17 cellular contexts compared by ENCODE assay signal in the genomic region with DNA sequence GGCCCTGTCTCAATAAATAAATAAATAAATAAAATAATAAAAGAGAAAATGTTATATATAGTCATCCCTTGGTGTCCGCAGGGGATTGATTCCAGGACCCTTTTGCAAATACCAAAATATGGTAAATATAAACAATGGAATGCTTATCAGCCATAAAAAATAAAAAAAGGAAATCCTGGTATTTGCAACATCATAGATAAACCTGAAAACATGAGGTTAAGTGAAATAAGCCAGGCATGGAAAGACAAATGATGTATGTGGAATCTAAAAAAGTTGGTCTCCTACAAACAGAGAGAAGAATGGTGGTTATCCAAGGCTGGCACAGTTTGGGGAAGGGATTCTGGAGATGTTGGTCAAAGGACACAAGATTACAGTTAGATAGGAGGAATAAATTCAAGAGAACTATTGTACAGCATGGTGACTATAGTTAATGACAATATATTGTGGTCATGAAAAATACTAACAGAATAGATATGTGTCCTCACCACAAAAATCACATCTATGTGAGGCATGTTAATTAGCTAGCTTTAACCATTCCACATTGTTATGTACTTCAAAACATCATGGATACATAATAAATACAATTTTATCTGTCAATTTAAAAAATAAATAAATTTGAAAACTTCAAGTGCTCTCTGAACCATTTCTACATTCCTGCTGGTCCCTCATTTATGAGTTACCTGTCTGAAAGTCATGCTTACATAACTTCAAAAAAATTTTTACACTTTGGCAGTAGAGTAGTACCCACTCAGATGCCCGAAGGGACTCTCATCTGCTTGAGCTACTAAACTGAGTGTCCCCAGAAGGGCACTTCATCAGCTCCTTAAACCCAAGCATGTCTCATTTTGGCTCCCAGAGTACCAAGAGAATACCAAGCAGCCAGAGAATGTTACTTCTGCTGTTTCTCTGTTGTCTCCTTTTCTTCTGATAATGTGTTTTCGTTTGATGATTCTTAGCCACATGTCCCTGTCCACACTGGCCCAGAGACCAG. TPM values are rescaled to one million over a fixed set of nuclear protein-coding genes. Genes with fewer than 3 reads are reported as not detected.
DNase-seq lines count a peak whose midpoint lies in the region; ATAC-seq, FAIRE-seq and TF ChIP-seq lines count a peak whose summit lies in the region.
"Had no signal": no experiment of that assay in that cellular context is flagged by ENCODE, and none has a peak within 500 bp of the region (broad histone marks: within the 10 kb centered on the region; RNA-seq: fewer than 3 reads in every experiment).

No MANE protein-coding gene starts in this region.

- H3K4me1 Mint-ChIP-seq in CD14-positive monocyte (peaks cover 4% of the 10 kb centered on the region), memory B cell (peaks cover 17% of the 10 kb centered on the region)
- H3K4me1 Mint-ChIP-seq: neural progenitor cell had no signal

- ATAC-seq in memory B cell (ENCODE audit: low read depth), result no peak
- ATAC-seq: activated T-cell treated with anti-CD3 and anti-CD28 coated beads, Interleukin-2, amount 50 U/mL, for 4 hours; stimulated activated naive CD8-positive, alpha-beta T cell treated with anti-CD3 and anti-CD28 coated beads, Interleukin-15, Interleukin-2, amounts not matched to agents 100 U/mL and 50 U/mL, for 24 hours had no signal

- H3K36me3 ChIP-seq in mammary epithelial cell (ENCODE audit: insufficient read depth, low read length), result no peaks in the 10 kb centered on the region
- H3K36me3 ChIP-seq: brain microvascular endothelial cell, sigmoid colon had no signal

- peaks cover 7 to 17% (median 12%) of the 10 kb centered on the region in 7 donors for H3K9me3 Mint-ChIP-seq in CD14-positive monocyte
- H3K9me3 Mint-ChIP-seq in memory B cell, result peaks cover 16% of the 10 kb centered on the region

- FAIRE-seq in D721Med (lab: Jason Lieb, UNC), result no peak

- no TSS peak for BruUV-seq in mammary epithelial cell (replicated peaks; lab: Mats Ljungman, UMichigan)

- H4K20me1 ChIP-seq in mammary epithelial cell (ENCODE audit: insufficient read depth, low read length), result no peaks in the 10 kb centered on the region

- in situ Hi-C loops in mammary epithelial cell (cut with MboI; ENCODE audit: low sequenced_read_pairs in 2 of 2), result no loop called here

- CTCF ChIA-PET in mammary epithelial cell (lab: Charles Lee; ENCODE audit: low non-redundant PET), result interaction anchor here (0.7 kb wide), 1 partner anchor 217 kb away, joined by 3 read pairs; no protein-coding TSS in a partner anchor

- H3K4me3 Mint-ChIP-seq in CD14-positive monocyte (no peak overlapping the region), memory B cell (no peak overlapping the region)
- H3K4me3 Mint-ChIP-seq: activated T-cell treated with anti-CD3 and anti-CD28 coated beads, Interleukin-2, amount 50 U/mL, for 4 hours; CD4-positive, alpha-beta T cell; neural progenitor cell had no signal

- TF ChIP-seq CTCF in CD14-positive monocyte (IDR thresholded peaks at IDR 0.05) (no peak), mammary epithelial cell (conservative IDR thresholded peaks at IDR 0.05 in 1 of 2, IDR thresholded peaks at IDR 0.05 in 1 of 2; ENCODE audit: extremely low read depth in 1 of 2, insufficient read depth in 1 of 2, low read depth in 1 of 2, low read length in 2 of 2) (no peak), D721Med (IDR thresholded peaks at IDR 0.05; ENCODE audit: insufficient read depth, missing control alignments) (no peak)

- peak overlapping the region; percentile 57 for H3K27ac ChIP-seq in mammary epithelial cell (ENCODE audit: insufficient read depth, low read depth, low read length)
- H3K27ac ChIP-seq: brain microvascular endothelial cell, neural progenitor cell, sigmoid colon had no signal

- peaks cover 8% of the 10 kb centered on the region for H3K9me3 ChIP-seq in mammary epithelial cell (replicated peaks; ENCODE audit: insufficient read depth, low read length)

- H3K27me3 Mint-ChIP-seq in CD14-positive monocyte (ENCODE audit: low read depth in 3 of 3) (no peaks in the 10 kb centered on the region), memory B cell (no peaks in the 10 kb centered on the region)
- H3K27me3 Mint-ChIP-seq: CD4-positive, alpha-beta T cell had no signal

- peaks cover 7 to 12% of the 10 kb centered on the region in 2 donors for H3K36me3 Mint-ChIP-seq in CD14-positive monocyte
- peaks cover 29% of the 10 kb centered on the region for H3K36me3 Mint-ChIP-seq in memory B cell

- no peaks in the 10 kb centered on the region for H3K27me3 ChIP-seq in mammary epithelial cell (ENCODE audit: insufficient read depth, low read length)
- H3K27me3 ChIP-seq: brain microvascular endothelial cell, neural progenitor cell, sigmoid colon had no signal

- no peak overlapping the region for H3K9ac ChIP-seq in mammary epithelial cell (ENCODE audit: insufficient read depth, low read length)
- H3K9ac ChIP-seq: neural progenitor cell had no signal

- no peak for DNase-seq in CD14-positive monocyte (ENCODE audit: low spot score)
- peak; percentile 36 for DNase-seq in GM04504 (ENCODE audit: low read depth)
- no peak for DNase-seq in mammary epithelial cell
- no peak for DNase-seq in memory B cell (ENCODE audit: low spot score in 2 of 2)
- DNase-seq in D721Med (ENCODE audit: insufficient read length, low spot score), result no peak
- no peak for DNase-seq in hypothalamus (lab: John Stamatoyannopoulos, UW)
- DNase-seq in activated CD4-positive, CD25-positive, alpha-beta regulatory T cell (lab: John Stamatoyannopoulos, UW), result no peak
- DNase-seq in CD1c-positive myeloid dendritic cell (ENCODE audit: extremely low spot score), result no peak
- DNase-seq: activated T-cell treated with anti-CD3 and anti-CD28 coated beads, Interleukin-2, amount 50 U/mL, for 4 hours; brain microvascular endothelial cell; CD4-positive, alpha-beta T cell; effector memory CD4-positive, alpha-beta T cell; head of caudate nucleus; NCI-H2171 treated with DMSO at 0.1 percent for 48 hours; sigmoid colon; stimulated activated naive CD8-positive, alpha-beta T cell treated with anti-CD3 and anti-CD28 coated beads, Interleukin-15, Interleukin-2, amounts not matched to agents 100 U/mL and 50 U/mL, for 24 hours had no signal

- peaks cover 91% of the 10 kb centered on the region for H3K79me2 ChIP-seq in mammary epithelial cell (ENCODE audit: insufficient read depth, low read length)

- 40% methylated on average over 3 of the region's 3 CpGs for WGBS in mammary epithelial cell (ENCODE audit: low coverage, missing lambda C conversion rate)

- H3K27ac Mint-ChIP-seq in CD14-positive monocyte (peak overlapping the region in 4 of 7 donors; percentile 35 to 75 (median 60)), memory B cell (peak overlapping the region; percentile 7)
- H3K27ac Mint-ChIP-seq: CD4-positive, alpha-beta T cell; neural progenitor cell had no signal

- H3K4me2 ChIP-seq in mammary epithelial cell (ENCODE audit: insufficient read depth, low read depth, low read length), result no peak overlapping the region
- H3K4me2 ChIP-seq: neural progenitor cell had no signal

- intact Hi-C loops in CD14-positive monocyte (cut with micrococcal nuclease), result no loop called here
- intact Hi-C loops in mammary epithelial cell (cut with micrococcal nuclease), result loop anchor here (2.0 kb wide), 1 partner anchor 21 kb away; no protein-coding TSS in a partner anchor

- H3K4me3 ChIP-seq in mammary epithelial cell (replicated peaks in 1 of 3; ENCODE audit: insufficient read depth in 1 of 3, low read depth in 2 of 3, low read length in 3 of 3), result no peak overlapping the region
- H3K4me3 ChIP-seq: neural progenitor cell, sigmoid colon had no signal

- H2AFZ ChIP-seq in mammary epithelial cell (ENCODE audit: low read depth, low read length), result no peak overlapping the region
- H2AFZ ChIP-seq: neural progenitor cell had no signal

- dilution Hi-C loops in mammary epithelial cell (cut with HindIII; ENCODE audit: low sequenced_read_pairs), result no loop called here

- peaks cover 25% of the 10 kb centered on the region for H3K4me1 ChIP-seq in mammary epithelial cell (ENCODE audit: insufficient read depth, low read length)
- H3K4me1 ChIP-seq: neural progenitor cell had no signal

RNA-seq across cellular contexts. Expression of a gene that starts 26.6 kb away (rescaled TPM):
- polyA plus RNA-seq in CD14-positive monocyte, result 10 to 100 TPM; 21.4 to 22.7 TPM
- total RNA-seq in mammary epithelial cell, result 10 to 100 TPM; 32.8 to 34.3 TPM
- polyA plus RNA-seq in mammary epithelial cell, result 10.5 TPM
- polyA minus RNA-seq in mammary epithelial cell, result 24.0 TPM
